In genomic region chr13:25085125-25085742, GRCh38 we compare ENCODE assay signal across 9 cellular contexts. TPM values are rescaled to one million over a fixed set of nuclear protein-coding genes. Genes with fewer than 3 reads are reported as not detected.
DNase-seq lines count a peak whose midpoint lies in the region; ATAC-seq, FAIRE-seq and TF ChIP-seq lines count a peak whose summit lies in the region.
"Had no signal": no experiment of that assay in that cellular context is flagged by ENCODE, and none has a peak within 500 bp of the region (broad histone marks: within the 10 kb centered on the region; RNA-seq: fewer than 3 reads in every experiment).

No MANE protein-coding gene starts in this region.

- no peaks in the 10 kb centered on the region for H3K4me1 Mint-ChIP-seq in astrocyte (ENCODE audit: low read depth, unreplicated experiment)
- H3K4me1 Mint-ChIP-seq in activated T-cell treated with anti-CD3 and anti-CD28 coated beads, Interleukin-2, amount 50 U/mL, for 24 hours (ENCODE audit: low read depth), result no peaks in the 10 kb centered on the region
- H3K4me1 Mint-ChIP-seq in activated T-helper 17 cell treated with anti-CD3 and anti-CD28 coated beads, Interleukin-2, amount 50 U/mL, for 72 hours, result no peaks in the 10 kb centered on the region
- H3K4me1 Mint-ChIP-seq: naive B cell had no signal

- no peaks in the 10 kb centered on the region for H3K9me3 ChIP-seq in astrocyte (ENCODE audit: insufficient read depth, low read depth, low read length)

- TF ChIP-seq CTCF in AG09319 (IDR thresholded peaks at IDR 0.05; ENCODE audit: low read depth, low read length) (peak; percentile 70), GM12872 (IDR thresholded peaks at IDR 0.05; ENCODE audit: insufficient read depth, low read depth, low read length) (peak; percentile 75), astrocyte (IDR thresholded peaks at IDR 0.05; ENCODE audit: insufficient read depth, low read depth, low read length) (peak; percentile 60)

- H3K27ac ChIP-seq in astrocyte (ENCODE audit: low read depth, low read length), result no peak overlapping the region

- H3K27me3 Mint-ChIP-seq in astrocyte (ENCODE audit: low read depth, unreplicated experiment), result peaks cover 6% of the 10 kb centered on the region
- peaks cover 20% of the 10 kb centered on the region for H3K27me3 Mint-ChIP-seq in activated T-cell treated with anti-CD3 and anti-CD28 coated beads, Interleukin-2, amount 50 U/mL, for 24 hours
- H3K27me3 Mint-ChIP-seq in activated T-helper 17 cell treated with anti-CD3 and anti-CD28 coated beads, Interleukin-2, amount 50 U/mL, for 72 hours, result peaks cover 15% of the 10 kb centered on the region

- FAIRE-seq in astrocyte (lab: Jason Lieb, UNC), result no peak

- no peaks in the 10 kb centered on the region for H3K27me3 ChIP-seq in astrocyte (ENCODE audit: insufficient read depth, low read length)

- H3K9me3 Mint-ChIP-seq in astrocyte (ENCODE audit: unreplicated experiment), result no peaks in the 10 kb centered on the region
- H3K9me3 Mint-ChIP-seq in activated T-cell treated with anti-CD3 and anti-CD28 coated beads, Interleukin-2, amount 50 U/mL, for 24 hours, result no peaks in the 10 kb centered on the region
- H3K9me3 Mint-ChIP-seq in activated T-helper 17 cell treated with anti-CD3 and anti-CD28 coated beads, Interleukin-2, amount 50 U/mL, for 72 hours, result no peaks in the 10 kb centered on the region

- H3K36me3 Mint-ChIP-seq in astrocyte (ENCODE audit: low read depth, unreplicated experiment), result peaks cover 2% of the 10 kb centered on the region
- H3K36me3 Mint-ChIP-seq in activated T-cell treated with anti-CD3 and anti-CD28 coated beads, Interleukin-2, amount 50 U/mL, for 24 hours (ENCODE audit: low read depth), result no peaks in the 10 kb centered on the region
- H3K36me3 Mint-ChIP-seq in activated T-helper 17 cell treated with anti-CD3 and anti-CD28 coated beads, Interleukin-2, amount 50 U/mL, for 72 hours (ENCODE audit: low read depth), result no peaks in the 10 kb centered on the region
- H3K36me3 Mint-ChIP-seq: naive B cell had no signal

- H3K4me3 ChIP-seq in astrocyte (ENCODE audit: insufficient read depth, low read depth, low read length), result no peak overlapping the region

- H3K4me3 Mint-ChIP-seq in astrocyte (ENCODE audit: unreplicated experiment), result no peak overlapping the region
- no peak overlapping the region for H3K4me3 Mint-ChIP-seq in activated T-cell treated with anti-CD3 and anti-CD28 coated beads, Interleukin-2, amount 50 U/mL, for 24 hours
- no peak overlapping the region for H3K4me3 Mint-ChIP-seq in activated T-helper 17 cell treated with anti-CD3 and anti-CD28 coated beads, Interleukin-2, amount 50 U/mL, for 72 hours

- no peaks in the 10 kb centered on the region for H3K4me1 ChIP-seq in astrocyte (ENCODE audit: insufficient read depth, low read length)

- DNase-seq in AG09319 (ENCODE audit: extremely low read depth, low read depth), result no peak
- peak; percentile 39 for DNase-seq in NCI-H1092 treated with DMSO at 0.1 percent for 48 hours (lab: John Stamatoyannopoulos, UW)
- peak; percentile 13 for DNase-seq in astrocyte (ENCODE audit: low read depth)
- peak; percentile 73 for DNase-seq in left kidney (ENCODE audit: low read depth, low spot score)
- no peak for DNase-seq in activated T-cell treated with anti-CD3 and anti-CD28 coated beads, Interleukin-2, amount 50 U/mL, for 24 hours
- DNase-seq: naive B cell had no signal

- H3K36me3 ChIP-seq in astrocyte (ENCODE audit: insufficient read depth, low read length), result no peaks in the 10 kb centered on the region

- no peak overlapping the region for H3K4me2 ChIP-seq in astrocyte (ENCODE audit: low read length)

- H3K79me2 ChIP-seq in astrocyte (ENCODE audit: insufficient read depth, low read length), result no peaks in the 10 kb centered on the region

- no peak overlapping the region for H3K9ac ChIP-seq in astrocyte (ENCODE audit: low read length)

- H3K27ac Mint-ChIP-seq in astrocyte (ENCODE audit: unreplicated experiment), result no peak overlapping the region
- no peak overlapping the region for H3K27ac Mint-ChIP-seq in activated T-cell treated with anti-CD3 and anti-CD28 coated beads, Interleukin-2, amount 50 U/mL, for 24 hours
- no peak overlapping the region for H3K27ac Mint-ChIP-seq in activated T-helper 17 cell treated with anti-CD3 and anti-CD28 coated beads, Interleukin-2, amount 50 U/mL, for 72 hours

- ATAC-seq in GM21576 (IDR thresholded peaks at IDR 0.05; ENCODE audit: unreplicated experiment), result no peak
- ATAC-seq in activated T-helper 17 cell treated with anti-CD3 and anti-CD28 coated beads, Interleukin-2, amount 50 U/mL, for 72 hours (replicated peaks), result no peak

- H2AFZ ChIP-seq in astrocyte (ENCODE audit: low read depth, low read length), result no peak overlapping the region

- no peaks in the 10 kb centered on the region for H4K20me1 ChIP-seq in astrocyte (ENCODE audit: insufficient read depth, low read length)

RNA-seq across cellular contexts. Expression of gene PABPC3, which starts 10.7 kb away (rescaled TPM):
- total RNA-seq in astrocyte, result 0.17 and 0.45 TPM in 2 replicates
- total RNA-seq in activated T-helper 17 cell treated with anti-CD3 and anti-CD28 coated beads, Interleukin-2, amount 50 U/mL, for 72 hours, result under 1 TPM; 0.28 to 0.32 TPM

Comparison
In these comparisons a context has a peak if more than half of its experiments do, and no peak if none do; other contexts are left out.
1. DNase-seq: peak in NCI-H1092 treated with DMSO at 0.1 percent for 48 hours (single experiment), astrocyte (single experiment) and left kidney (single experiment); none in AG09319 (single experiment) and activated T-cell treated with anti-CD3 and anti-CD28 coated beads, Interleukin-2, amount 50 U/mL, for 24 hours (single experiment).
2. Peak in every context shown above with its lines, with median percentiles within 50 percentile points of each other: CTCF ChIP-seq.